Comparison of ENCODE assay signal across 8 cellular contexts in genomic region chr3:129794319-129795201, GRCh38.
DNase-seq lines count a peak whose midpoint lies in the region; ATAC-seq and TF ChIP-seq lines count a peak whose summit lies in the region.

No MANE protein-coding gene starts in this region.

- intact Hi-C loops in upper lobe of right lung (cut with DNase I): no loop called here

- H3K4me1 ChIP-seq in lung (ENCODE audit: control insufficient read depth in 2 of 2, insufficient read depth in 2 of 2, low read length in 2 of 2): peaks cover 0 to 7% of the 10 kb centered on the region in 2 donors
- H3K4me1 ChIP-seq in upper lobe of right lung: peaks cover 23% of the 10 kb centered on the region

- H3K4me3 ChIP-seq in lung: peak overlapping the region; percentile 31
- peak overlapping the region; percentile 42 for H3K4me3 ChIP-seq in upper lobe of right lung

- peak; percentile 42 for ATAC-seq in HG02610 (IDR thresholded peaks at IDR 0.05; ENCODE audit: unreplicated experiment)
- peak; percentile 90 for ATAC-seq in lung (ENCODE audit: insufficient read depth, low FRiP score)
- peak; percentile 97 for ATAC-seq in upper lobe of right lung
- ATAC-seq in HG02623 (IDR thresholded peaks at IDR 0.05; ENCODE audit: unreplicated experiment): no peak
- no peak for ATAC-seq in HG03039 (IDR thresholded peaks at IDR 0.05; ENCODE audit: unreplicated experiment)

- no peaks in the 10 kb centered on the region for H3K27me3 ChIP-seq in lung (ENCODE audit: control insufficient read depth, insufficient read depth)
- H3K27me3 ChIP-seq in upper lobe of right lung: no peaks in the 10 kb centered on the region

- H3K36me3 ChIP-seq in lung (ENCODE audit: control insufficient read depth in 2 of 2, insufficient read depth in 2 of 2, low read length in 2 of 2) (no peaks in the 10 kb centered on the region), upper lobe of right lung (no peaks in the 10 kb centered on the region)

- DNase-seq in CD1c-positive myeloid dendritic cell (ENCODE audit: extremely low spot score) (peak; percentile 34), NCI-H69 (lab: John Stamatoyannopoulos, UW) (peak; percentile 93), cortex of kidney (lab: John Stamatoyannopoulos, UW) (peak; percentile 16), lung (ENCODE audit: low spot score) (peak; percentile 87), upper lobe of right lung (peak; percentile 88)

- WGBS in lung, 2 donors: 7 to 14% methylated on average over 14 of the region's 14 CpGs

- H3K27ac ChIP-seq in lung (ENCODE audit: low read depth in 1 of 2, low read length in 1 of 2) (peak overlapping the region; percentile 4 to 94), upper lobe of right lung (peak overlapping the region; percentile 73)

- H3K9me3 ChIP-seq in lung (ENCODE audit: control insufficient read depth in 2 of 2, insufficient read depth in 1 of 2, low read length in 1 of 2): no peaks in the 10 kb centered on the region
- no peaks in the 10 kb centered on the region for H3K9me3 ChIP-seq in upper lobe of right lung

- TF ChIP-seq CTCF in lung (IDR thresholded peaks at IDR 0.05; ENCODE audit: control extremely low read depth, extremely low read depth): no peak
- no peak for TF ChIP-seq CTCF in upper lobe of right lung (IDR thresholded peaks at IDR 0.05)

Comparison
In these comparisons a context has a peak if more than half of its experiments do, and no peak if none do; other contexts are left out.
1. DNase-seq: peak in every context shown above with its lines; median percentile 93 in NCI-H69; 88 in upper lobe of right lung; 87 in lung; 34 in CD1c-positive myeloid dendritic cell; 16 in cortex of kidney.
2. ATAC-seq: peak in HG02610 (single experiment), lung (single experiment) and upper lobe of right lung (single experiment); none in HG02623 (single experiment) and HG03039 (single experiment).